ENCODE assay signal across 14 cellular contexts in the genomic region with DNA sequence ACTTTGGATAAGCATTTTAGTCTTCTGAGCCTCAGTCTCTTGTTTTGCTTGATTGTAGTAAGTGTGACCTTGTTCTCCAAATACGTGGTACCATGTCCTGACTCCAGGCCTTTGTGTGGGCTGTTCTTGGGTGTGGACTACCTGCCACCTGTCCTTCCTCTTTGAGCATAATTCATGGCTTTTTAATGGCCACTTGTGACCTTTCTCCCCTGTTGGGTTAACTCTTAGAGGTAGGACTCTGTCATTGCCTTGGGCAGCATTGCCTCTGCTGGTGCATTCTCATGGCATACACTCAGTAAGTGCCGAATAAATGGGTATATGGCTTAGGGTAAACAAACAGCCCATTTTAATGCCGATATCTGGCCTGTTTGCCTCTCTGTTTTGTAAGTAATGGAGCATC. TPM values are rescaled to one million over a fixed set of nuclear protein-coding genes. Genes with fewer than 3 reads are reported as not detected.
DNase-seq lines count a peak whose midpoint lies in the region; ATAC-seq, FAIRE-seq and TF ChIP-seq lines count a peak whose summit lies in the region.
"Had no signal": no experiment of that assay in that cellular context is flagged by ENCODE, and none has a peak within 500 bp of the region (broad histone marks: within the 10 kb centered on the region; RNA-seq: fewer than 3 reads in every experiment).

No MANE protein-coding gene starts in this region.

- no peak overlapping the region for H3K27ac Mint-ChIP-seq in activated CD8-positive, alpha-beta T cell treated with anti-CD3 and anti-CD28 coated beads for 36 hours
- peak overlapping the region in 5 of 9 donors; percentile 0 to 81 (median 63) for H3K27ac Mint-ChIP-seq in naive thymus-derived CD4-positive, alpha-beta T cell

- no peak for TF ChIP-seq POLR2A in GM12892 (IDR thresholded peaks at IDR 0.05; ENCODE audit: low read depth, low read length)

- peaks cover 36% of the 10 kb centered on the region for H3K36me3 Mint-ChIP-seq in activated CD8-positive, alpha-beta T cell treated with anti-CD3 and anti-CD28 coated beads for 36 hours (ENCODE audit: low read depth)
- peaks cover 0 to 25% (median 0%) of the 10 kb centered on the region in 5 donors for H3K36me3 Mint-ChIP-seq in naive thymus-derived CD4-positive, alpha-beta T cell

- intact Hi-C loops in activated CD8-positive, alpha-beta T cell treated with anti-CD3 and anti-CD28 coated beads for 36 hours (cut with micrococcal nuclease), result no loop called here
- intact Hi-C loops in naive thymus-derived CD4-positive, alpha-beta T cell (cut with micrococcal nuclease), result loop anchor here in 1 of 2 donors (5.0 kb wide), 3 partner anchors 388 to 543 kb away; a partner anchor contains a TSS

- peak; percentile 30 for FAIRE-seq in GM12892 (lab: Jason Lieb, UNC)
- FAIRE-seq: A204.1 had no signal

- ATAC-seq in activated CD8-positive, alpha-beta T cell treated with anti-CD3 and anti-CD28 coated beads for 36 hours, result no peak
- no peak for ATAC-seq in naive thymus-derived CD4-positive, alpha-beta T cell
- ATAC-seq in GM21723 (IDR thresholded peaks at IDR 0.05; ENCODE audit: unreplicated experiment) (no peak), HG02938 (IDR thresholded peaks at IDR 0.05; ENCODE audit: unreplicated experiment) (no peak)
- ATAC-seq: psoas muscle had no signal

- peaks cover 48% of the 10 kb centered on the region for H3K4me1 Mint-ChIP-seq in activated CD8-positive, alpha-beta T cell treated with anti-CD3 and anti-CD28 coated beads for 36 hours (ENCODE audit: low read depth)
- H3K4me1 Mint-ChIP-seq in naive thymus-derived CD4-positive, alpha-beta T cell, result peaks cover 16 to 58% (median 47%) of the 10 kb centered on the region in 7 donors

- H3K27me3 ChIP-seq in naive thymus-derived CD4-positive, alpha-beta T cell (ENCODE audit: control insufficient read depth in 2 of 2, insufficient read depth in 2 of 2, low read length in 2 of 2), result no peaks in the 10 kb centered on the region

- no peaks in the 10 kb centered on the region for H3K9me3 ChIP-seq in naive thymus-derived CD4-positive, alpha-beta T cell (ENCODE audit: control insufficient read depth in 2 of 3, low read length in 3 of 3)
- H3K9me3 ChIP-seq: left ventricle myocardium inferior, psoas muscle, thoracic aorta had no signal

- no peaks in the 10 kb centered on the region for H3K9me3 Mint-ChIP-seq in activated CD8-positive, alpha-beta T cell treated with anti-CD3 and anti-CD28 coated beads for 36 hours
- H3K9me3 Mint-ChIP-seq in naive thymus-derived CD4-positive, alpha-beta T cell, result peaks cover 0 to 5% (median 0%) of the 10 kb centered on the region in 11 donors

- no peak overlapping the region for H3K4me3 ChIP-seq in naive thymus-derived CD4-positive, alpha-beta T cell (ENCODE audit: low read length)
- H3K4me3 ChIP-seq: left ventricle myocardium inferior, psoas muscle, thoracic aorta had no signal

- CTCF ChIA-PET in activated CD8-positive, alpha-beta T cell treated with anti-CD3 and anti-CD28 coated beads for 36 hours (lab: Charles Lee), result interaction anchor here (2.1 to 3.7 kb wide), 2 partner anchors 25 kb away, joined by 20 to 29 read pairs; no protein-coding TSS in a partner anchor
- CTCF ChIA-PET in naive thymus-derived CD4-positive, alpha-beta T cell (lab: Charles Lee), result interaction anchor here (3.7 kb wide), 1 partner anchor 25 kb away, joined by 8 read pairs; no protein-coding TSS in a partner anchor

- no peak overlapping the region for H3K27ac ChIP-seq in naive thymus-derived CD4-positive, alpha-beta T cell (ENCODE audit: low read depth, low read length)
- H3K27ac ChIP-seq: psoas muscle, thoracic aorta had no signal

- peak overlapping the region; percentile 25 for H3K4me3 Mint-ChIP-seq in activated CD8-positive, alpha-beta T cell treated with anti-CD3 and anti-CD28 coated beads for 36 hours
- peak overlapping the region in 2 of 10 donors; percentile 91 to 98 for H3K4me3 Mint-ChIP-seq in naive thymus-derived CD4-positive, alpha-beta T cell

- DNase-seq in DMS53 (lab: John Stamatoyannopoulos, UW), result peak; percentile 49
- no peak for DNase-seq in DMS53 treated with DMSO at 0.1 percent for 48 hours (lab: John Stamatoyannopoulos, UW; ENCODE audit: unreplicated experiment)
- no peak for DNase-seq in GM12892 (ENCODE audit: insufficient read length)
- DNase-seq in activated CD8-positive, alpha-beta T cell treated with anti-CD3 and anti-CD28 coated beads for 36 hours, result no peak
- DNase-seq in naive thymus-derived CD4-positive, alpha-beta T cell, result no peak
- DNase-seq in DMS114 treated with DMSO at 0.1 percent for 48 hours (lab: John Stamatoyannopoulos, UW; ENCODE audit: unreplicated experiment), result no peak
- DNase-seq: activated CD8-positive, alpha-beta memory T cell treated with anti-CD3 and anti-CD28 coated beads, Interleukin-2, amount 50 U/mL, for 48 hours; left ventricle myocardium inferior; NCI-H82; psoas muscle had no signal

- H3K36me3 ChIP-seq in naive thymus-derived CD4-positive, alpha-beta T cell (ENCODE audit: control insufficient read depth in 2 of 3, insufficient read depth in 3 of 3, low read length in 3 of 3), result peaks cover 0 to 3% (median 0%) of the 10 kb centered on the region in 3 experiments
- H3K36me3 ChIP-seq: left ventricle myocardium inferior, thoracic aorta had no signal

- no peaks in the 10 kb centered on the region for H3K27me3 Mint-ChIP-seq in activated CD8-positive, alpha-beta T cell treated with anti-CD3 and anti-CD28 coated beads for 36 hours
- no peaks in the 10 kb centered on the region for H3K27me3 Mint-ChIP-seq in naive thymus-derived CD4-positive, alpha-beta T cell

- POLR2A ChIA-PET in activated CD8-positive, alpha-beta T cell treated with anti-CD3 and anti-CD28 coated beads for 36 hours (lab: Charles Lee), result interaction anchor here (1.1 to 2.5 kb wide), 6 partner anchors 8 to 31 kb away, joined by 3 to 15 read pairs (median 9); a partner anchor contains a TSS
- POLR2A ChIA-PET in naive thymus-derived CD4-positive, alpha-beta T cell (lab: Charles Lee), result interaction anchor here (0.8 to 2.7 kb wide), 3 partner anchors 12 to 27 kb away, joined by 3 to 13 read pairs (median 5); a partner anchor contains a TSS

- TF ChIP-seq CTCF in activated CD8-positive, alpha-beta T cell treated with anti-CD3 and anti-CD28 coated beads for 36 hours (IDR thresholded peaks at IDR 0.05), result no peak

- H3K4me1 ChIP-seq in naive thymus-derived CD4-positive, alpha-beta T cell (ENCODE audit: control insufficient read depth in 2 of 2, insufficient read depth in 2 of 2, low read length in 2 of 2), result peaks cover 15 to 20% of the 10 kb centered on the region in 2 donors

RNA-seq across cellular contexts. Expression of a gene that starts 3.0 kb away (rescaled TPM):
- polyA plus RNA-seq in GM12892 (2012; ENCODE audit: missing spikeins), result 61.7 TPM
- total RNA-seq in activated CD8-positive, alpha-beta T cell treated with anti-CD3 and anti-CD28 coated beads for 36 hours, result 100 to 1,000 TPM; 219 TPM
- total RNA-seq in naive thymus-derived CD4-positive, alpha-beta T cell, result 100 to 1,000 TPM in 1 of 5 experiments, 10 to 100 TPM in 4; 35.4 to 207 (median 38.5) TPM
- polyA plus RNA-seq in naive thymus-derived CD4-positive, alpha-beta T cell, result 1 to 10 TPM; 2.7 to 7.9 TPM

RNA-seq across cellular contexts. Expression of a gene that starts 18.3 kb away (rescaled TPM):
- 15.3 TPM for polyA plus RNA-seq in GM12892 (2012; ENCODE audit: missing spikeins)
- 10 to 100 TPM; 49.4 to 53.2 TPM for total RNA-seq in activated CD8-positive, alpha-beta T cell treated with anti-CD3 and anti-CD28 coated beads for 36 hours
- 10 to 100 TPM; 29.5 to 56.4 (median 36.0) TPM for total RNA-seq in naive thymus-derived CD4-positive, alpha-beta T cell
- 10 to 100 TPM in 1 of 2 donors, 1 to 10 TPM in 1; 7.7 to 12.0 TPM for polyA plus RNA-seq in naive thymus-derived CD4-positive, alpha-beta T cell
